ENCODE assay signal across 27 cellular contexts in genomic region chr12:93669452-93669851, GRCh38. TPM values are rescaled to one million over a fixed set of nuclear protein-coding genes. Genes with fewer than 3 reads are reported as not detected.
DNase-seq lines count a peak whose midpoint lies in the region; ATAC-seq, FAIRE-seq and TF ChIP-seq lines count a peak whose summit lies in the region.
"Had no signal": no experiment of that assay in that cellular context is flagged by ENCODE, and none has a peak within 500 bp of the region (broad histone marks: within the 10 kb centered on the region; RNA-seq: fewer than 3 reads in every experiment).

No MANE protein-coding gene starts in this region.

- peak overlapping the region; percentile 15; the same call in 1 of the 2 replicates for H3K4me2 ChIP-seq in OCI-LY3 (ENCODE audit: low read length)
- H3K4me2 ChIP-seq in K562 (ENCODE audit: insufficient read depth, low read length) = no peak overlapping the region
- H3K4me2 ChIP-seq: A549; BLaER1 treated with 17β-estradiol and CSF1 and Interleukin-3, amounts not matched to agents 10 nM and 100 nM had no signal

- WGBS in K562 (ENCODE audit: insufficient coverage, low coverage, missing lambda C conversion rate) = 64% methylated on average over 2 of the region's 3 CpGs

- H4K20me1 ChIP-seq in OCI-LY3 (ENCODE audit: insufficient read depth, low read length) (no peaks in the 10 kb centered on the region), K562 (replicated peaks; ENCODE audit: control insufficient read depth, insufficient read depth, low read length) (no peaks in the 10 kb centered on the region)
- H4K20me1 ChIP-seq: BLaER1 treated with 17β-estradiol and CSF1 and Interleukin-3, amounts not matched to agents 10 nM and 100 nM had no signal

- POLR2A ChIA-PET in activated CD4-positive, alpha-beta memory T cell treated with anti-CD3 and anti-CD28 coated beads for 36 hours (lab: Charles Lee) = no interaction called here
- POLR2A ChIA-PET in activated CD4-positive, alpha-beta memory T cell treated with anti-CD3 and anti-CD28 coated beads, Interleukin-2, amount 10 ng/mL, durations not matched to agents 7 days and 5 days (lab: Charles Lee) = no interaction called here
- POLR2A ChIA-PET in K562 (lab: Yijun Ruan, JAX) = no interaction called here

- DNase-seq in activated CD4-positive, alpha-beta memory T cell treated with anti-CD3 and anti-CD28 coated beads for 36 hours = no peak
- no peak for DNase-seq in activated CD4-positive, alpha-beta memory T cell treated with anti-CD3 and anti-CD28 coated beads, Interleukin-2, amount 10 ng/mL, durations not matched to agents 7 days and 5 days
- DNase-seq in activated naive CD4-positive, alpha-beta T cell treated with anti-CD3 and anti-CD28 coated beads for 36 hours = no peak
- DNase-seq in activated naive CD4-positive, alpha-beta T cell treated with Interleukin-2 at 50 U/mL for 16 hours = no peak
- DNase-seq in K562 (ENCODE audit: extremely low read depth in 1 of 4, low spot score in 3 of 4) (no peak), HPDE6-E6E7 (ENCODE audit: extremely low spot score) (no peak), HAP-1 (ENCODE audit: low spot score in 2 of 2) (no peak)
- DNase-seq: 8988T; ACHN; AML-193; BE2C; CD4-positive, alpha-beta T cell; CD8-positive, alpha-beta memory T cell; DMS 273 treated with DMSO at 0.1 percent for 48 hours; DMS79; EL; GDM1; GM23248; H7 had no signal

- no peak for FAIRE-seq in K562 (lab: Jason Lieb, UNC)
- FAIRE-seq: A549, D721Med, GM12878, H1 had no signal

- H3K9me1 ChIP-seq in K562 (ENCODE audit: control insufficient read depth, insufficient read depth, low read length) = no peaks in the 10 kb centered on the region

- H2AFZ ChIP-seq in OCI-LY3 (ENCODE audit: low read depth, low read length) (no peak overlapping the region; the same call in 1 of the 2 replicates), K562 (ENCODE audit: low read depth, low read length) (0 out of 2 replicates have a peak overlapping the region, but pooled peaks have one; percentile 4)
- H2AFZ ChIP-seq: GM23248 had no signal

- peaks cover 8% of the 10 kb centered on the region for H3K27me3 Mint-ChIP-seq in activated CD4-positive, alpha-beta memory T cell treated with anti-CD3 and anti-CD28 coated beads for 36 hours
- peaks cover 6% of the 10 kb centered on the region for H3K27me3 Mint-ChIP-seq in activated CD4-positive, alpha-beta memory T cell treated with anti-CD3 and anti-CD28 coated beads, Interleukin-2, amount 10 ng/mL, durations not matched to agents 7 days and 5 days
- H3K27me3 Mint-ChIP-seq in activated naive CD4-positive, alpha-beta T cell treated with anti-CD3 and anti-CD28 coated beads for 36 hours (ENCODE audit: low read depth) = peaks cover 7% of the 10 kb centered on the region

- H3K27me3 ChIP-seq in OCI-LY3 (ENCODE audit: low read depth, low read length) (no peaks in the 10 kb centered on the region), K562 (ENCODE audit: control insufficient read depth in 2 of 2, insufficient read depth in 2 of 2, low read length in 2 of 2) (no peaks in the 10 kb centered on the region), HAP-1 (ENCODE audit: low read depth) (no peaks in the 10 kb centered on the region)
- H3K27me3 ChIP-seq: BE2C; BLaER1 treated with 17β-estradiol and CSF1 and Interleukin-3, amounts not matched to agents 10 nM and 100 nM had no signal

- peaks cover 45% of the 10 kb centered on the region for H3K4me1 ChIP-seq in OCI-LY3 (ENCODE audit: low read length)
- H3K4me1 ChIP-seq in K562 (replicated peaks in 1 of 2; ENCODE audit: control insufficient read depth in 2 of 2, insufficient read depth in 2 of 2, low read length in 2 of 2) = peaks cover 0 to 5% of the 10 kb centered on the region in 2 experiments; a peak in 2 of 5 replicates
- H3K4me1 ChIP-seq in HAP-1 = no peaks in the 10 kb centered on the region; the same call in 1 of the 2 replicates
- H3K4me1 ChIP-seq: A549; BE2C; BLaER1 treated with 17β-estradiol and CSF1 and Interleukin-3, amounts not matched to agents 10 nM and 100 nM had no signal

- peak overlapping the region; percentile 56 for H3K27ac Mint-ChIP-seq in activated CD4-positive, alpha-beta memory T cell treated with anti-CD3 and anti-CD28 coated beads for 36 hours
- no peak overlapping the region for H3K27ac Mint-ChIP-seq in activated CD4-positive, alpha-beta memory T cell treated with anti-CD3 and anti-CD28 coated beads, Interleukin-2, amount 10 ng/mL, durations not matched to agents 7 days and 5 days
- H3K27ac Mint-ChIP-seq in activated naive CD4-positive, alpha-beta T cell treated with anti-CD3 and anti-CD28 coated beads for 36 hours = peak overlapping the region; percentile 82
- H3K27ac Mint-ChIP-seq: CD4-positive, alpha-beta T cell; CD8-positive, alpha-beta memory T cell had no signal

- no TSS peak for BruUV-seq in K562 (replicated peaks; lab: Mats Ljungman, UMichigan)

- H3K9ac ChIP-seq in OCI-LY3 (ENCODE audit: low read length) (peak overlapping the region; percentile 55; the same call in 1 of the 2 replicates), K562 (ENCODE audit: insufficient read depth in 1 of 2, low read depth in 2 of 2, low read length in 2 of 2) (no peak overlapping the region)
- H3K9ac ChIP-seq: BLaER1 treated with 17β-estradiol and CSF1 and Interleukin-3, amounts not matched to agents 10 nM and 100 nM; GM23248 had no signal

- no peak for TF ChIP-seq POLR2A in K562 (conservative IDR thresholded peaks at IDR 0.05)

- H3K9me3 ChIP-seq in OCI-LY3 (ENCODE audit: insufficient read depth, low read length) (peaks cover 63% of the 10 kb centered on the region), K562 (replicated peaks; ENCODE audit: control insufficient read depth, insufficient read depth, low read depth, low read length) (peaks cover 9% of the 10 kb centered on the region), HAP-1 (peaks cover 2% of the 10 kb centered on the region; the same call in 1 of the 2 replicates)
- H3K9me3 ChIP-seq: BE2C had no signal

- ATAC-seq in K562 = no peak
- ATAC-seq: A549, HCT116 had no signal

- in situ Hi-C loops in K562 (cut with MboI) (no loop called here), HAP-1 (cut with MboI; ENCODE audit: low sequenced_read_pairs) (no loop called here)

- intact Hi-C loops in activated CD4-positive, alpha-beta memory T cell treated with anti-CD3 and anti-CD28 coated beads for 36 hours (cut with micrococcal nuclease) = no loop called here
- intact Hi-C loops in activated naive CD4-positive, alpha-beta T cell treated with anti-CD3 and anti-CD28 coated beads for 36 hours (cut with micrococcal nuclease) = loop anchor here (2.0 to 5.0 kb wide), 2 partner anchors 42 to 115 kb away; no protein-coding TSS in a partner anchor
- intact Hi-C loops in K562 (cut with micrococcal nuclease) = no loop called here

- H3K4me1 Mint-ChIP-seq in activated CD4-positive, alpha-beta memory T cell treated with anti-CD3 and anti-CD28 coated beads for 36 hours (ENCODE audit: low read depth) = peaks cover 24% of the 10 kb centered on the region
- H3K4me1 Mint-ChIP-seq in activated CD4-positive, alpha-beta memory T cell treated with anti-CD3 and anti-CD28 coated beads, Interleukin-2, amount 10 ng/mL, durations not matched to agents 7 days and 5 days = peaks cover 13% of the 10 kb centered on the region
- H3K4me1 Mint-ChIP-seq in activated naive CD4-positive, alpha-beta T cell treated with anti-CD3 and anti-CD28 coated beads for 36 hours (ENCODE audit: low read depth) = peaks cover 29% of the 10 kb centered on the region
- H3K4me1 Mint-ChIP-seq: CD8-positive, alpha-beta memory T cell had no signal

- H3K9me3 Mint-ChIP-seq in activated CD4-positive, alpha-beta memory T cell treated with anti-CD3 and anti-CD28 coated beads for 36 hours = peaks cover 18% of the 10 kb centered on the region
- H3K9me3 Mint-ChIP-seq in activated CD4-positive, alpha-beta memory T cell treated with anti-CD3 and anti-CD28 coated beads, Interleukin-2, amount 10 ng/mL, durations not matched to agents 7 days and 5 days = peaks cover 12% of the 10 kb centered on the region
- peaks cover 18% of the 10 kb centered on the region for H3K9me3 Mint-ChIP-seq in activated naive CD4-positive, alpha-beta T cell treated with anti-CD3 and anti-CD28 coated beads for 36 hours
- H3K9me3 Mint-ChIP-seq: CD8-positive, alpha-beta memory T cell had no signal

- H3K36me3 ChIP-seq in OCI-LY3 (replicated peaks; ENCODE audit: low read depth, low read length) = peaks cover 64% of the 10 kb centered on the region
- no peaks in the 10 kb centered on the region for H3K36me3 ChIP-seq in K562 (ENCODE audit: control insufficient read depth, insufficient read depth, low read length)
- H3K36me3 ChIP-seq in HAP-1 (replicated peaks) = no peaks in the 10 kb centered on the region
- H3K36me3 ChIP-seq: BE2C; BLaER1 treated with 17β-estradiol and CSF1 and Interleukin-3, amounts not matched to agents 10 nM and 100 nM had no signal

- CTCF ChIA-PET in activated CD4-positive, alpha-beta memory T cell treated with anti-CD3 and anti-CD28 coated beads for 36 hours (lab: Charles Lee) = no interaction called here
- CTCF ChIA-PET in activated CD4-positive, alpha-beta memory T cell treated with anti-CD3 and anti-CD28 coated beads, Interleukin-2, amount 10 ng/mL, durations not matched to agents 7 days and 5 days (lab: Charles Lee) = no interaction called here
- CTCF ChIA-PET in activated naive CD4-positive, alpha-beta T cell treated with anti-CD3 and anti-CD28 coated beads for 36 hours (lab: Charles Lee) = no interaction called here
- CTCF ChIA-PET in K562 (lab: Yijun Ruan, JAX; ENCODE audit: low intra/inter-chr PET ratio) = no interaction called here

- no peak for TF ChIP-seq RAD21 in K562 (CRISPR knock-in tag; conservative IDR thresholded peaks at IDR 0.05 in 1 of 2, IDR thresholded peaks at IDR 0.05 in 1 of 2)

- TF ChIP-seq CTCF in OCI-LY3 (IDR thresholded peaks at IDR 0.05; ENCODE audit: low read depth, low read length) = no peak
- TF ChIP-seq CTCF in K562 (IDR thresholded peaks at IDR 0.05 in 2 of 3, conservative IDR thresholded peaks at IDR 0.05 in 1 of 3; ENCODE audit: insufficient read depth in 2 of 3, low read depth in 1 of 3, low read length in 3 of 3) = no peak

- H3K79me2 ChIP-seq in OCI-LY3 (ENCODE audit: low read length) (no peaks in the 10 kb centered on the region), K562 (ENCODE audit: control insufficient read depth, insufficient read depth, low read length) (no peaks in the 10 kb centered on the region)

- H3K4me3 ChIP-seq in OCI-LY3 (ENCODE audit: low read length) (peak overlapping the region; percentile 22; the same call in 1 of the 2 replicates), K562 (no peak overlapping the region), HAP-1 (no peak overlapping the region)
- H3K4me3 ChIP-seq: A549; BLaER1 treated with 17β-estradiol and CSF1 and Interleukin-3, amounts not matched to agents 10 nM and 100 nM; GM12878; GM23248 had no signal

- no peak overlapping the region for H3K4me3 Mint-ChIP-seq in activated CD4-positive, alpha-beta memory T cell treated with anti-CD3 and anti-CD28 coated beads for 36 hours
- H3K4me3 Mint-ChIP-seq in activated CD4-positive, alpha-beta memory T cell treated with anti-CD3 and anti-CD28 coated beads, Interleukin-2, amount 10 ng/mL, durations not matched to agents 7 days and 5 days = no peak overlapping the region
- no peak overlapping the region for H3K4me3 Mint-ChIP-seq in activated naive CD4-positive, alpha-beta T cell treated with anti-CD3 and anti-CD28 coated beads for 36 hours
- H3K4me3 Mint-ChIP-seq: CD14-positive monocyte; CD4-positive, alpha-beta T cell; CD8-positive, alpha-beta memory T cell had no signal

- H3K36me3 Mint-ChIP-seq in activated CD4-positive, alpha-beta memory T cell treated with anti-CD3 and anti-CD28 coated beads for 36 hours = peaks cover 16% of the 10 kb centered on the region
- peaks cover 6% of the 10 kb centered on the region for H3K36me3 Mint-ChIP-seq in activated CD4-positive, alpha-beta memory T cell treated with anti-CD3 and anti-CD28 coated beads, Interleukin-2, amount 10 ng/mL, durations not matched to agents 7 days and 5 days (ENCODE audit: low read depth)
- peaks cover 9% of the 10 kb centered on the region for H3K36me3 Mint-ChIP-seq in activated naive CD4-positive, alpha-beta T cell treated with anti-CD3 and anti-CD28 coated beads for 36 hours (ENCODE audit: low read depth)
- H3K36me3 Mint-ChIP-seq: CD14-positive monocyte had no signal

- H3K27ac ChIP-seq in OCI-LY3 (ENCODE audit: low read length) (peak overlapping the region; percentile 99), K562 (ENCODE audit: extremely low read depth, low read depth, low read length) (no peak overlapping the region)
- H3K27ac ChIP-seq: A549; BLaER1 treated with 17β-estradiol and CSF1 and Interleukin-3, amounts not matched to agents 10 nM and 100 nM; GM23248 had no signal

- TF ChIP-seq EP300 in K562 (IDR thresholded peaks at IDR 0.05; ENCODE audit: low read length) = no peak

RNA-seq across cellular contexts. Expression of gene CRADD, which starts 7.7 kb away (rescaled TPM):
- total RNA-seq in activated CD4-positive, alpha-beta memory T cell treated with anti-CD3 and anti-CD28 coated beads for 36 hours = 10 to 100 TPM in 1 of 2 experiments, 1 to 10 TPM in 1; 8.9 to 10.4 TPM
- 10 to 100 TPM; 12.7 to 14.1 TPM for total RNA-seq in activated CD4-positive, alpha-beta memory T cell treated with anti-CD3 and anti-CD28 coated beads, Interleukin-2, amount 10 ng/mL, durations not matched to agents 7 days and 5 days
- 10 to 100 TPM; 14.3 to 15.6 TPM for total RNA-seq in activated naive CD4-positive, alpha-beta T cell treated with anti-CD3 and anti-CD28 coated beads for 36 hours
- total RNA-seq in K562 (2011; cell fraction: chromatin; rRNA removed; ENCODE audit: low replicate concordance) = 40.5 and 42.6 TPM in 2 replicates
- total RNA-seq in K562 (2011; cell fraction: nucleolus; rRNA removed) = 19.3 and 19.5 TPM in 2 replicates
- 30.1 and 58.6 TPM in 2 replicates for total RNA-seq in K562 (2011; cell fraction: nucleoplasm; rRNA removed)
- 34.0 and 41.1 TPM in 2 replicates for total RNA-seq in K562 (2014; rRNA removed)
- 25.9 and 36.2 TPM in 2 replicates for total RNA-seq in K562 (2014; rRNA removed; fragmentation: Illumina TruSeq; extraction: Trizol)
- 25.2 and 26.4 TPM in 2 replicates for total RNA-seq in K562 (2015; rRNA removed; fragmentation: Illumina TruSeq; extraction: Trizol)
- 29.5 and 31.4 TPM in 2 replicates for total RNA-seq in K562 (2021)
- 25.9 and 26.6 TPM in 2 replicates for polyA plus RNA-seq in K562 (2011; rRNA removed)
- polyA plus RNA-seq in K562 (2011; cell fraction: cytosol; rRNA removed) = 34.4 and 35.1 TPM in 2 replicates
- polyA plus RNA-seq in K562 (2011; cell fraction: nucleus; rRNA removed) = 9.0 and 12.8 TPM in 2 replicates
- 29.0 and 43.4 TPM in 2 replicates for polyA plus RNA-seq in K562 (2012)
- 24.1 and 32.1 TPM in 2 replicates for polyA plus RNA-seq in K562 (2014; fragmentation: Illumina TruSeq; extraction: Trizol)
- 10 to 100 TPM; 20.5 to 24.9 TPM for polyA plus RNA-seq in K562 (2014; fragmentation: Nextera tagmentation; extraction: Ambion mirVana)
- 38.2 and 38.6 TPM in 2 replicates for polyA plus RNA-seq in K562 (2014; rRNA removed)
- polyA minus RNA-seq in K562 (2011; rRNA and poly(A)+ RNA removed) = 15.8 and 23.3 TPM in 2 replicates
- polyA minus RNA-seq in K562 (2011; cell fraction: cytosol; rRNA and poly(A)+ RNA removed) = 5.2 and 10.3 TPM in 2 replicates
- polyA minus RNA-seq in K562 (2011; cell fraction: nucleus; rRNA and poly(A)+ RNA removed) = 12.8 and 14.1 TPM in 2 replicates
